Comparison of ENCODE assay signal across 15 cellular contexts in the genomic region with DNA sequence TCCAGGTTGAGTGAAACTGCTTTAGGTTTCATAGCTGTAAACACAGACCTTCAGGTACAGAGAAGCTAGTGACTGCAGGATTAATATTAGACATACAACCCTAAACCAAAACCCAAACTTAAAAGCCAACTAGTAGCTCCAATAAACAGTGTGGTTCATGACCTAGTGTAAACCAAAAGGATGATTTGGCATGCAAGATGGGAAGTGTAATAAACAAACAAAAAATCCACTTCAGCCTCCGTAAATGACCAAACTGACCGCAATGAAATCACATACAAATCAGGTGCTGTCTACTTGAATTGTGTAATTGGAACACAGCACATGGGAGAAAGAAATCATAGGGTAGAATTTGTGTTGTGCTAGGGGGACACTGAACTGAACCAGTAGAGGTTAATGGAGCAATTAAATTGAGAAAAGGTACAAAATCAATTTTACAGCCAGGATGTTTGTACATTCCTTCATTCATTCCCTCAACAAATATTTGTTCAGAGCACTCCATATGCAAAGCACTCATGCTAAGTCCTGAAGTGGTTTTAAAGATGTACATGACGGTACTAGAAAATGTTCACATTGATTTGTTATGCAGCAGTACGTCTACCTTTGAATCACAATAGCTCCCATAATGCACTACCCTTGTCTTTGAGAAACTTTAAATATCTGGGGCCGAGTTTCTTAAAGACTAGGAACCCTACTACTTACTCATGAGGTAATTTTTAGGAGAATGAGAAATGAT.
"Had no signal": no experiment of that assay in that cellular context is flagged by ENCODE, and none has a peak within 500 bp of the region (broad histone marks: within the 10 kb centered on the region; RNA-seq: fewer than 3 reads in every experiment).

No MANE protein-coding gene starts in this region.

- ATAC-seq: activated T-cell treated with anti-CD3 and anti-CD28 coated beads, Interleukin-2, amount 50 U/mL, for 72 hours had no signal

- DNase-seq: activated CD4-positive, alpha-beta T cell treated with anti-CD3 and anti-CD28 coated beads, Interleukin-2, amount 50 U/mL, for 48 hours; activated CD4-positive, CD25-positive, alpha-beta regulatory T cell treated with anti-CD3 and anti-CD28 coated beads, Interleukin-2, amount 50 U/mL, for 72 hours; activated CD8-positive, alpha-beta memory T cell treated with anti-CD3 and anti-CD28 coated beads, Interleukin-2, amount 50 U/mL, for 4 hours; activated gamma-delta T cell treated with Interleukin-2 at 50 U/mL for 16 hours; activated naive CD8-positive, alpha-beta T cell treated with anti-CD3 and anti-CD28 coated beads for 36 hours; activated T-cell treated with anti-CD3 and anti-CD28 coated beads, Interleukin-2, amount 50 U/mL, for 72 hours; brain microvascular endothelial cell; naive B cell; retina; stimulated activated CD4-positive, alpha-beta T cell treated with anti-CD3 and anti-CD28 coated beads, Interleukin-15, amount 100 ng/mL, for 24 hours; stimulated activated CD4-positive, alpha-beta T cell treated with anti-CD3 and anti-CD28 coated beads, Interleukin-4, amount 100 ng/mL, for 24 hours; thyroid gland had no signal

- H3K27me3 ChIP-seq: brain microvascular endothelial cell, hepatocyte, thyroid gland had no signal

- H3K36me3 ChIP-seq: brain microvascular endothelial cell, thyroid gland had no signal

- H3K27ac Mint-ChIP-seq: activated naive CD8-positive, alpha-beta T cell treated with anti-CD3 and anti-CD28 coated beads for 36 hours; activated T-cell treated with anti-CD3 and anti-CD28 coated beads, Interleukin-2, amount 50 U/mL, for 72 hours; naive B cell; stimulated activated naive CD8-positive, alpha-beta T cell treated with anti-CD3 and anti-CD28 coated beads, Interleukin-15, Interleukin-2, amounts not matched to agents 100 ng/mL and 50 ng/mL, for 24 hours had no signal

- H3K4me1 Mint-ChIP-seq: activated naive CD8-positive, alpha-beta T cell treated with anti-CD3 and anti-CD28 coated beads for 36 hours; naive B cell had no signal

- H3K27ac ChIP-seq: brain microvascular endothelial cell, hepatocyte, thyroid gland had no signal

- H3K4me3 ChIP-seq: hepatocyte, lung, thyroid gland had no signal

- H3K9me3 Mint-ChIP-seq: activated naive CD8-positive, alpha-beta T cell treated with anti-CD3 and anti-CD28 coated beads for 36 hours; activated T-cell treated with anti-CD3 and anti-CD28 coated beads, Interleukin-2, amount 50 U/mL, for 72 hours; stimulated activated naive CD8-positive, alpha-beta T cell treated with anti-CD3 and anti-CD28 coated beads, Interleukin-15, Interleukin-2, amounts not matched to agents 100 ng/mL and 50 ng/mL, for 24 hours had no signal

- H3K9me3 ChIP-seq: thyroid gland had no signal

- H3K36me3 Mint-ChIP-seq: activated naive CD8-positive, alpha-beta T cell treated with anti-CD3 and anti-CD28 coated beads for 36 hours; naive B cell had no signal

- H3K27me3 Mint-ChIP-seq: stimulated activated naive CD8-positive, alpha-beta T cell treated with anti-CD3 and anti-CD28 coated beads, Interleukin-15, Interleukin-2, amounts not matched to agents 100 ng/mL and 50 ng/mL, for 24 hours had no signal

- H3K4me3 Mint-ChIP-seq: activated naive CD8-positive, alpha-beta T cell treated with anti-CD3 and anti-CD28 coated beads for 36 hours; activated T-cell treated with anti-CD3 and anti-CD28 coated beads, Interleukin-2, amount 50 U/mL, for 72 hours; naive B cell; stimulated activated naive CD8-positive, alpha-beta T cell treated with anti-CD3 and anti-CD28 coated beads, Interleukin-15, Interleukin-2, amounts not matched to agents 100 ng/mL and 50 ng/mL, for 24 hours had no signal
